Comparison of ENCODE assay signal across 14 cellular contexts in genomic region chr5:136040746-136041415, GRCh38. TPM values are rescaled to one million over a fixed set of nuclear protein-coding genes. Genes with fewer than 3 reads are reported as not detected.
A peak's percentile ranks its signal among the peaks of the same experiment; 100 is the strongest.
DNase-seq lines count a peak whose midpoint lies in the region; ATAC-seq and TF ChIP-seq lines count a peak whose summit lies in the region.
"Had no signal": no experiment of that assay in that cellular context is flagged by ENCODE, and none has a peak within 500 bp of the region (broad histone marks: within the 10 kb centered on the region; RNA-seq: fewer than 3 reads in every experiment).

No MANE protein-coding gene starts in this region.

- peak overlapping the region; percentile 68 for H2BK15ac ChIP-seq in mesenchymal stem cell (ENCODE audit: low read depth, poor library complexity, severe bottlenecking)

- H3K4me3 Mint-ChIP-seq in CD4-positive, CD25-positive, alpha-beta regulatory T cell = no peak overlapping the region
- H3K4me3 Mint-ChIP-seq: activated naive CD8-positive, alpha-beta T cell treated with anti-CD3 and anti-CD28 coated beads, Interleukin-2, amount 50 U/mL, for 24 hours; CD4-positive, alpha-beta T cell had no signal

- H3K4me1 Mint-ChIP-seq in CD4-positive, CD25-positive, alpha-beta regulatory T cell = peaks cover 8 to 37% (median 23%) of the 10 kb centered on the region in 4 donors

- POLR2A ChIA-PET in SK-N-SH (lab: Yijun Ruan, JAX) = no interaction called here

- peak overlapping the region in 1 of 2 experiments; percentile 2 for H3K14ac ChIP-seq in mesenchymal stem cell (ENCODE audit: low read length in 2 of 2)

- TF ChIP-seq CTCF in SK-N-SH (IDR thresholded peaks at IDR 0.05) = no peak

- no peaks in the 10 kb centered on the region for H3K9me2 ChIP-seq in SK-N-SH

- H3K36me3 ChIP-seq in CD4-positive, CD25-positive, alpha-beta regulatory T cell (ENCODE audit: control insufficient read depth, insufficient read depth, low read length) = no peaks in the 10 kb centered on the region
- H3K36me3 ChIP-seq in SK-N-SH (replicated peaks in 1 of 2; ENCODE audit: control insufficient read depth in 1 of 2, insufficient read depth in 2 of 2, low read length in 1 of 2) (peaks cover 32 to 33% of the 10 kb centered on the region in 2 experiments), mesenchymal stem cell (ENCODE audit: control insufficient read depth in 1 of 2, insufficient read depth in 2 of 2, low read depth in 1 of 2, low read length in 2 of 2) (peaks cover 21 to 68% of the 10 kb centered on the region in 2 experiments)

- TF ChIP-seq RAD21 in SK-N-SH (IDR thresholded peaks at IDR 0.05; ENCODE audit: low read length) = no peak

- peaks cover 11% of the 10 kb centered on the region for H3K79me2 ChIP-seq in SK-N-SH (ENCODE audit: insufficient read depth)

- H3K4me1 ChIP-seq in CD4-positive, CD25-positive, alpha-beta regulatory T cell (ENCODE audit: control insufficient read depth, insufficient read depth, low read length, poor library complexity, severe bottlenecking) = peaks cover 23% of the 10 kb centered on the region
- peaks cover 21 to 46% of the 10 kb centered on the region in 2 experiments for H3K4me1 ChIP-seq in SK-N-SH (ENCODE audit: control insufficient read depth in 1 of 2, insufficient read depth in 2 of 2, low read depth in 1 of 2, low read length in 1 of 2)
- peaks cover 23% of the 10 kb centered on the region for H3K4me1 ChIP-seq in mesenchymal stem cell (ENCODE audit: control insufficient read depth, insufficient read depth, low read depth, low read length)

- no peak overlapping the region for H3K4ac ChIP-seq in mesenchymal stem cell (ENCODE audit: low read depth in 1 of 2, low read length in 2 of 2)

- H2BK120ac ChIP-seq in mesenchymal stem cell (ENCODE audit: low read depth, low read length) = no peak overlapping the region

- 80% methylated on average over 3 of the region's 4 CpGs for WGBS in SK-N-SH (ENCODE audit: low lambda C conversion rate)
- WGBS in mesenchymal stem cell = 90% methylated on average over 4 of the region's 4 CpGs

- H3K9me3 Mint-ChIP-seq in CD4-positive, CD25-positive, alpha-beta regulatory T cell = peaks cover 0 to 2% (median 0%) of the 10 kb centered on the region in 7 donors
- H3K9me3 Mint-ChIP-seq: activated naive CD8-positive, alpha-beta T cell treated with anti-CD3 and anti-CD28 coated beads, Interleukin-2, amount 50 U/mL, for 24 hours; CD4-positive, alpha-beta T cell had no signal

- H3K23ac ChIP-seq in mesenchymal stem cell (ENCODE audit: low read length in 2 of 2) = no peak overlapping the region

- no peak overlapping the region for H2AFZ ChIP-seq in SK-N-SH (ENCODE audit: low read depth)
- H2AFZ ChIP-seq in mesenchymal stem cell (ENCODE audit: low read depth, low read length) = no peak overlapping the region

- ATAC-seq in CD4-positive, CD25-positive, alpha-beta regulatory T cell (ENCODE audit: low read depth in 2 of 2) = no peak
- no peak for ATAC-seq in HG02938 (IDR thresholded peaks at IDR 0.05; ENCODE audit: unreplicated experiment)
- ATAC-seq: activated naive CD8-positive, alpha-beta T cell treated with anti-CD3 and anti-CD28 coated beads, Interleukin-2, amount 50 U/mL, for 24 hours had no signal

- no peak overlapping the region for H4K91ac ChIP-seq in mesenchymal stem cell (ENCODE audit: low read length)

- H3K36me3 Mint-ChIP-seq in CD4-positive, CD25-positive, alpha-beta regulatory T cell = peaks cover 5% of the 10 kb centered on the region

- H3K27ac Mint-ChIP-seq in CD4-positive, CD25-positive, alpha-beta regulatory T cell = peak overlapping the region in 2 of 3 donors; percentile 68 to 83
- H3K27ac Mint-ChIP-seq: activated naive CD8-positive, alpha-beta T cell treated with anti-CD3 and anti-CD28 coated beads, Interleukin-2, amount 50 U/mL, for 24 hours; CD4-positive, alpha-beta T cell had no signal

- no peak overlapping the region for H4K8ac ChIP-seq in mesenchymal stem cell (ENCODE audit: low read length)

- H2BK5ac ChIP-seq in mesenchymal stem cell (ENCODE audit: low read depth, low read length, poor library complexity, severe bottlenecking) = no peak overlapping the region

- H3K9ac ChIP-seq in SK-N-SH (no peak overlapping the region), mesenchymal stem cell (ENCODE audit: low read length) (no peak overlapping the region)

- H3K27me3 Mint-ChIP-seq in CD4-positive, CD25-positive, alpha-beta regulatory T cell = no peaks in the 10 kb centered on the region
- H3K27me3 Mint-ChIP-seq: activated naive CD8-positive, alpha-beta T cell treated with anti-CD3 and anti-CD28 coated beads, Interleukin-2, amount 50 U/mL, for 24 hours; CD4-positive, alpha-beta T cell had no signal

- no peak overlapping the region for H3K4me3 ChIP-seq in CD4-positive, CD25-positive, alpha-beta regulatory T cell (ENCODE audit: low read depth, low read length)
- no peak overlapping the region for H3K4me3 ChIP-seq in SK-N-SH (ENCODE audit: low read depth in 2 of 2, low read length in 1 of 2)
- H3K4me3 ChIP-seq in mesenchymal stem cell (ENCODE audit: insufficient read depth in 1 of 2, low read depth in 1 of 2, low read length in 2 of 2) = no peak overlapping the region
- H3K4me3 ChIP-seq: SJSA1 had no signal

- no peak for DNase-seq in CD4-positive, CD25-positive, alpha-beta regulatory T cell
- peak; percentile 80 for DNase-seq in HT-29 (ENCODE audit: low spot score)
- no peak for DNase-seq in SK-N-SH
- DNase-seq in mesenchymal stem cell = no peak
- DNase-seq in ecto neural progenitor cell (ENCODE audit: low spot score) = no peak
- DNase-seq in inferior parietal cortex (ENCODE audit: extremely low spot score) = no peak
- DNase-seq in epidermal melanocyte (ENCODE audit: insufficient read length, low spot score) = no peak
- DNase-seq: activated CD4-positive, CD25-positive, alpha-beta regulatory T cell; activated naive CD8-positive, alpha-beta T cell treated with anti-CD3 and anti-CD28 coated beads, Interleukin-2, amount 50 U/mL, for 24 hours; activated T-cell treated with anti-CD3 and anti-CD28 coated beads for 4 hours; CD4-positive, alpha-beta T cell; NCI-H345 had no signal

- no peak for TF ChIP-seq EP300 in SK-N-SH (IDR thresholded peaks at IDR 0.05; ENCODE audit: borderline replicate concordance in 1 of 2, low read depth in 1 of 2, low read length in 1 of 2)

- H3K79me1 ChIP-seq in mesenchymal stem cell (replicated peaks; ENCODE audit: low read length, poor library complexity, severe bottlenecking) = peaks cover 20% of the 10 kb centered on the region

- H2BK12ac ChIP-seq in mesenchymal stem cell (ENCODE audit: low read length in 2 of 2) = peak overlapping the region in 1 of 2 experiments; percentile 11

- no peaks in the 10 kb centered on the region for H3K27me3 ChIP-seq in CD4-positive, CD25-positive, alpha-beta regulatory T cell (ENCODE audit: control insufficient read depth, insufficient read depth, low read length)
- H3K27me3 ChIP-seq in SK-N-SH (ENCODE audit: insufficient read depth) (no peaks in the 10 kb centered on the region), mesenchymal stem cell (ENCODE audit: control insufficient read depth in 1 of 2, insufficient read depth in 1 of 2, low read length in 2 of 2) (no peaks in the 10 kb centered on the region)
- H3K27me3 ChIP-seq: SJSA1 had no signal

- CTCF ChIA-PET in SK-N-SH (lab: Yijun Ruan, JAX) = interaction anchor here (0.8 to 2.0 kb wide), 4 partner anchors 21 to 96 kb away, joined by 3 to 7 read pairs (median 4); no protein-coding TSS in a partner anchor

- H4K20me1 ChIP-seq in SK-N-SH (ENCODE audit: insufficient read depth) = peaks cover 62% of the 10 kb centered on the region

- H3K9me3 ChIP-seq in CD4-positive, CD25-positive, alpha-beta regulatory T cell (ENCODE audit: control insufficient read depth in 2 of 2, low read length in 2 of 2) = no peaks in the 10 kb centered on the region
- no peaks in the 10 kb centered on the region for H3K9me3 ChIP-seq in SK-N-SH
- peaks cover 5% of the 10 kb centered on the region for H3K9me3 ChIP-seq in mesenchymal stem cell (ENCODE audit: control insufficient read depth, low read length)
- H3K9me3 ChIP-seq: SJSA1 had no signal

- H3K18ac ChIP-seq in mesenchymal stem cell (ENCODE audit: low read depth in 1 of 2, low read length in 2 of 2) = peak overlapping the region; percentile 1 to 53

- peak overlapping the region; percentile 5 for H2AK5ac ChIP-seq in mesenchymal stem cell (ENCODE audit: low read length, severe bottlenecking)

- peaks cover 82% of the 10 kb centered on the region for H3F3A ChIP-seq in SK-N-SH (replicated peaks; ENCODE audit: insufficient read depth)

- H3K27ac ChIP-seq in CD4-positive, CD25-positive, alpha-beta regulatory T cell (ENCODE audit: insufficient read depth, low read length, poor library complexity, severe bottlenecking) = no peak overlapping the region
- peak overlapping the region in 1 of 2 experiments; percentile 72; a peak in 1 of 4 replicates for H3K27ac ChIP-seq in SK-N-SH (ENCODE audit: low read depth in 2 of 2, low read length in 1 of 2)
- H3K27ac ChIP-seq in mesenchymal stem cell (ENCODE audit: low read length, poor library complexity, severe bottlenecking) = no peak overlapping the region
- H3K27ac ChIP-seq: SJSA1 had no signal

- H3K4me2 ChIP-seq in SK-N-SH (no peak overlapping the region), mesenchymal stem cell (ENCODE audit: low read length, poor library complexity, severe bottlenecking) (no peak overlapping the region)

TF ChIP-seq in SK-N-SH, 30 proteins besides CTCF, POLR2A, EP300 and RAD21:
- TF ChIP-seq GABPA (IDR thresholded peaks at IDR 0.05; ENCODE audit: low read depth) (no peak), POLR2AphosphoS5 (IDR thresholded peaks at IDR 0.05; ENCODE audit: low read depth, low read length) (peak; percentile 47)
TF ChIP-seq in SK-N-SH: peak in this region for 1.

RNA-seq across cellular contexts. Expression of gene TGFBI, which starts 12.1 kb away (rescaled TPM):
- total RNA-seq in CD4-positive, CD25-positive, alpha-beta regulatory T cell = 3.7 TPM
- 1 to 10 TPM; 1.5 to 2.5 (median 2.1) TPM for polyA plus RNA-seq in CD4-positive, CD25-positive, alpha-beta regulatory T cell
- 33.6 and 37.2 TPM in 2 replicates for total RNA-seq in HT-29 (2014; rRNA removed; shearing (Covaris generic))
- 2,247 and 2,678 TPM in 2 replicates for polyA plus RNA-seq in SK-N-SH (2012; rRNA removed)
- 1,829 and 2,247 TPM in 2 replicates for polyA plus RNA-seq in SK-N-SH (2012; cell fraction: cytosol; rRNA removed)
- polyA plus RNA-seq in SK-N-SH (2012; cell fraction: nucleus; rRNA removed) = 2,574 and 3,187 TPM in 2 replicates
- 1,930 TPM for polyA plus RNA-seq in mesenchymal stem cell (2013, experiment 1 of 2)
- 1,910 TPM for polyA plus RNA-seq in mesenchymal stem cell (2013, experiment 2 of 2)
